15 cellular contexts compared by ENCODE assay signal in the genomic region with DNA sequence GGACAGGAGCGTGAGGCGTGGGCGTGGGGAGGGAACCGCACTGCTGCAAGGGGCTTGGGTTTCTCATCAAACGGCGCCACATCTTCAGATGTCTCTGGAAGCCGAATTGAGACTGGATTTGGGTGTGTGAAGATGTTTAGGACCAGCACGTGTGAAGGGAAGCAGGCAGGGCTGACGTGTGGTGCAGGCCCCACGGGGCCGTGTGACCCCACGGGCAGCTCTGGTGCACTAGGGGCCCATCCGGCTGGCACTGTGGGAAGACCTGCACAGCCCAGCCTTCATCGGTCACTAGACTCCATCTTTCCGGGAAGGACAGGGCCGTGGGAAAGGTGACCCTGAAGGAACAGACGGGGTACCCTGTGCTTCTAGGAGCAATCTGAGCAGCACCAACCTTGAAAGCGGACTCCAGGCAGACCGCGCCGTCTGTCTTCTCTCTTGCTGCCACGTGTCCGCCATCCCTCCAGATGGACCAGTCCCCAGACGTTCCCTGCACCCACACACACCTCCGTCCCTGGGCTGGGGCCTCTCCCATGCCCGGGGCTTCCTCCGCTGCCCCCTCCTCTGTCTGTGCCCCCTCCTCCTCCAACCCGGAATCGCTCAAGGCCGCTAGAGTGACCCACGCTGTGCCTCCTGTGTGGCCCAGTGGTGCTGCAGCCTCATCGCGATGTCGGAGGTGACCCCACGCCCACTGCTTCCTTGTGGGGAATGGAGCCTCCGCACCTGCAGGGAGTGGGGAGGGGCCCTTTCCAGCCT. TPM values are rescaled to one million over a fixed set of nuclear protein-coding genes. Genes with fewer than 3 reads are reported as not detected.
DNase-seq lines count a peak whose midpoint lies in the region; ATAC-seq and FAIRE-seq lines count a peak whose summit lies in the region.
"Had no signal": no experiment of that assay in that cellular context is flagged by ENCODE, and none has a peak within 500 bp of the region (broad histone marks: within the 10 kb centered on the region; RNA-seq: fewer than 3 reads in every experiment).

No MANE protein-coding gene starts in this region.

- no peak for FAIRE-seq in HTR-8/SVneo (lab: Jason Lieb, UNC)
- FAIRE-seq: RCC 7860 had no signal

- H3K4me3 Mint-ChIP-seq in activated CD4-positive, alpha-beta T cell treated with anti-CD3 and anti-CD28 coated beads, Interleukin-2, amount 10 ng/mL, durations not matched to agents 24 days and 14 days = peak overlapping the region; percentile 1
- no peak overlapping the region for H3K4me3 Mint-ChIP-seq in activated CD4-positive, alpha-beta T cell treated with anti-CD3 and anti-CD28 coated beads, Interleukin-2, amount 10 ng/mL, durations not matched to agents 7 days and 5 days
- H3K4me3 Mint-ChIP-seq in CD4-positive, CD25-positive, alpha-beta regulatory T cell = peak overlapping the region in 1 of 4 donors; percentile 66
- H3K4me3 Mint-ChIP-seq in T-cell = peak overlapping the region; percentile 56 to 59 (median 57)

- peak in 1 of 2 donors; percentile 26 for ATAC-seq in CD4-positive, CD25-positive, alpha-beta regulatory T cell (ENCODE audit: low read depth in 2 of 2)
- ATAC-seq in T-cell (replicated peaks in 1 of 4) = peak in 2 of 4 experiments; percentile 5 to 20
- no peak for ATAC-seq in GM21360 (IDR thresholded peaks at IDR 0.05; ENCODE audit: unreplicated experiment)

- H3K36me3 Mint-ChIP-seq in activated CD4-positive, alpha-beta T cell treated with anti-CD3 and anti-CD28 coated beads, Interleukin-2, amount 10 ng/mL, durations not matched to agents 24 days and 14 days (ENCODE audit: low read depth) = no peaks in the 10 kb centered on the region
- no peaks in the 10 kb centered on the region for H3K36me3 Mint-ChIP-seq in activated CD4-positive, alpha-beta T cell treated with anti-CD3 and anti-CD28 coated beads, Interleukin-2, amount 10 ng/mL, durations not matched to agents 7 days and 5 days (ENCODE audit: low read depth)
- peaks cover 4% of the 10 kb centered on the region for H3K36me3 Mint-ChIP-seq in CD4-positive, CD25-positive, alpha-beta regulatory T cell
- peaks cover 3% of the 10 kb centered on the region for H3K36me3 Mint-ChIP-seq in T-cell

- H3K27ac ChIP-seq in CD4-positive, CD25-positive, alpha-beta regulatory T cell (ENCODE audit: insufficient read depth, low read length, poor library complexity, severe bottlenecking) = peak overlapping the region; percentile 14
- no peak overlapping the region for H3K27ac ChIP-seq in effector memory CD4-positive, alpha-beta T cell (ENCODE audit: insufficient read depth, low read length, poor library complexity, severe bottlenecking)

- H3K27me3 ChIP-seq in CD4-positive, CD25-positive, alpha-beta regulatory T cell (ENCODE audit: control insufficient read depth, insufficient read depth, low read length) = no peaks in the 10 kb centered on the region
- peaks cover 16% of the 10 kb centered on the region for H3K27me3 ChIP-seq in iPS-15b (ENCODE audit: control insufficient read depth, insufficient read depth, low read length)
- H3K27me3 ChIP-seq in effector memory CD4-positive, alpha-beta T cell (replicated peaks; ENCODE audit: control insufficient read depth, insufficient read depth, low read length, poor library complexity, severe bottlenecking) = no peaks in the 10 kb centered on the region

- POLR2A ChIA-PET in activated CD4-positive, alpha-beta T cell treated with anti-CD3 and anti-CD28 coated beads, Interleukin-2, amount 10 ng/mL, durations not matched to agents 7 days and 5 days (lab: Charles Lee) = no interaction called here
- POLR2A ChIA-PET in T-cell (lab: Charles Lee) = no interaction called here

- intact Hi-C loops in activated CD4-positive, alpha-beta T cell treated with anti-CD3 and anti-CD28 coated beads, Interleukin-2, amount 10 ng/mL, durations not matched to agents 24 days and 14 days (cut with micrococcal nuclease) = no loop called here

- CTCF ChIA-PET in activated CD4-positive, alpha-beta T cell treated with anti-CD3 and anti-CD28 coated beads, Interleukin-2, amount 10 ng/mL, durations not matched to agents 7 days and 5 days (lab: Charles Lee) = no interaction called here
- CTCF ChIA-PET in T-cell (lab: Charles Lee) = no interaction called here

- H3K27ac Mint-ChIP-seq in activated CD4-positive, alpha-beta T cell treated with anti-CD3 and anti-CD28 coated beads, Interleukin-2, amount 10 ng/mL, durations not matched to agents 24 days and 14 days = peak overlapping the region; percentile 1
- H3K27ac Mint-ChIP-seq in activated CD4-positive, alpha-beta T cell treated with anti-CD3 and anti-CD28 coated beads, Interleukin-2, amount 10 ng/mL, durations not matched to agents 7 days and 5 days = no peak overlapping the region
- peak overlapping the region in 2 of 3 donors; percentile 52 to 85 for H3K27ac Mint-ChIP-seq in CD4-positive, CD25-positive, alpha-beta regulatory T cell
- H3K27ac Mint-ChIP-seq in T-cell = peak overlapping the region; percentile 25 to 89

- H3K27me3 Mint-ChIP-seq in activated CD4-positive, alpha-beta T cell treated with anti-CD3 and anti-CD28 coated beads, Interleukin-2, amount 10 ng/mL, durations not matched to agents 24 days and 14 days = peaks cover 16% of the 10 kb centered on the region
- H3K27me3 Mint-ChIP-seq in activated CD4-positive, alpha-beta T cell treated with anti-CD3 and anti-CD28 coated beads, Interleukin-2, amount 10 ng/mL, durations not matched to agents 7 days and 5 days = peaks cover 15% of the 10 kb centered on the region
- H3K27me3 Mint-ChIP-seq in CD4-positive, CD25-positive, alpha-beta regulatory T cell = peaks cover 14% of the 10 kb centered on the region
- peaks cover 5 to 26% of the 10 kb centered on the region in 2 donors for H3K27me3 Mint-ChIP-seq in T-cell

- peaks cover 3% of the 10 kb centered on the region for H3K4me1 Mint-ChIP-seq in activated CD4-positive, alpha-beta T cell treated with anti-CD3 and anti-CD28 coated beads, Interleukin-2, amount 10 ng/mL, durations not matched to agents 24 days and 14 days
- peaks cover 6% of the 10 kb centered on the region for H3K4me1 Mint-ChIP-seq in activated CD4-positive, alpha-beta T cell treated with anti-CD3 and anti-CD28 coated beads, Interleukin-2, amount 10 ng/mL, durations not matched to agents 7 days and 5 days
- H3K4me1 Mint-ChIP-seq in CD4-positive, CD25-positive, alpha-beta regulatory T cell = peaks cover 0 to 15% (median 6%) of the 10 kb centered on the region in 4 donors
- peaks cover 17 to 25% (median 18%) of the 10 kb centered on the region in 3 donors for H3K4me1 Mint-ChIP-seq in T-cell

- no peak for DNase-seq in activated CD4-positive, alpha-beta T cell treated with anti-CD3 and anti-CD28 coated beads, Interleukin-2, amount 10 ng/mL, durations not matched to agents 24 days and 14 days
- no peak for DNase-seq in activated CD4-positive, alpha-beta T cell treated with anti-CD3 and anti-CD28 coated beads, Interleukin-2, amount 10 ng/mL, durations not matched to agents 7 days and 5 days
- no peak for DNase-seq in CD4-positive, CD25-positive, alpha-beta regulatory T cell
- DNase-seq in T-cell (no peak), HTR-8/SVneo (ENCODE audit: insufficient read length, low spot score) (no peak)
- no peak for DNase-seq in effector memory CD4-positive, alpha-beta T cell
- DNase-seq: amygdala, Caco-2, cerebellar nuclear complex, NCI-H1436 treated with DMSO at 0.1 percent for 48 hours, substantia nigra had no signal

- no peak overlapping the region for H3K4me3 ChIP-seq in CD4-positive, CD25-positive, alpha-beta regulatory T cell (ENCODE audit: low read depth, low read length)
- peak overlapping the region; percentile 49 for H3K4me3 ChIP-seq in iPS-15b (ENCODE audit: low read depth, low read length)
- no peak overlapping the region for H3K4me3 ChIP-seq in effector memory CD4-positive, alpha-beta T cell (ENCODE audit: insufficient read depth, low read depth, low read length, poor library complexity, severe bottlenecking)

- no peaks in the 10 kb centered on the region for H3K4me1 ChIP-seq in CD4-positive, CD25-positive, alpha-beta regulatory T cell (ENCODE audit: control insufficient read depth, insufficient read depth, low read length, poor library complexity, severe bottlenecking)
- H3K4me1 ChIP-seq in iPS-15b (ENCODE audit: control insufficient read depth, insufficient read depth, low read length) = peaks cover 4% of the 10 kb centered on the region
- H3K4me1 ChIP-seq in effector memory CD4-positive, alpha-beta T cell (ENCODE audit: control insufficient read depth, insufficient read depth, low read length, poor library complexity, severe bottlenecking) = peaks cover 2% of the 10 kb centered on the region
- H3K4me1 ChIP-seq: Caco-2 had no signal

- peaks cover 15% of the 10 kb centered on the region for H3K9me3 Mint-ChIP-seq in activated CD4-positive, alpha-beta T cell treated with anti-CD3 and anti-CD28 coated beads, Interleukin-2, amount 10 ng/mL, durations not matched to agents 24 days and 14 days
- H3K9me3 Mint-ChIP-seq in activated CD4-positive, alpha-beta T cell treated with anti-CD3 and anti-CD28 coated beads, Interleukin-2, amount 10 ng/mL, durations not matched to agents 7 days and 5 days = peaks cover 15% of the 10 kb centered on the region
- H3K9me3 Mint-ChIP-seq in CD4-positive, CD25-positive, alpha-beta regulatory T cell = peaks cover 0 to 20% (median 1%) of the 10 kb centered on the region in 7 donors
- H3K9me3 Mint-ChIP-seq in T-cell = peaks cover 0 to 8% (median 3%) of the 10 kb centered on the region in 3 donors

- H3K9me3 ChIP-seq in CD4-positive, CD25-positive, alpha-beta regulatory T cell (ENCODE audit: control insufficient read depth in 2 of 2, low read length in 2 of 2) = peaks cover 4 to 10% of the 10 kb centered on the region in 2 experiments
- H3K9me3 ChIP-seq in iPS-15b (ENCODE audit: control insufficient read depth, insufficient read depth, low read length) = peaks cover 5% of the 10 kb centered on the region
- peaks cover 5% of the 10 kb centered on the region for H3K9me3 ChIP-seq in effector memory CD4-positive, alpha-beta T cell (ENCODE audit: control insufficient read depth, low read length)

- no peaks in the 10 kb centered on the region for H3K36me3 ChIP-seq in CD4-positive, CD25-positive, alpha-beta regulatory T cell (ENCODE audit: control insufficient read depth, insufficient read depth, low read length)
- no peaks in the 10 kb centered on the region for H3K36me3 ChIP-seq in iPS-15b (ENCODE audit: control insufficient read depth, insufficient read depth, low read length)
- H3K36me3 ChIP-seq in effector memory CD4-positive, alpha-beta T cell (ENCODE audit: control insufficient read depth, insufficient read depth, low read length) = no peaks in the 10 kb centered on the region

- H3K9ac ChIP-seq in iPS-15b (ENCODE audit: low read depth, low read length) = no peak overlapping the region

RNA-seq across cellular contexts. Expression of a gene that starts 23.4 kb away (rescaled TPM):
- not detected in 2 replicates for total RNA-seq in activated CD4-positive, alpha-beta T cell treated with anti-CD3 and anti-CD28 coated beads, Interleukin-2, amount 10 ng/mL, durations not matched to agents 24 days and 14 days
- not detected for total RNA-seq in activated CD4-positive, alpha-beta T cell treated with anti-CD3 and anti-CD28 coated beads, Interleukin-2, amount 10 ng/mL, durations not matched to agents 7 days and 5 days
- 1.3 TPM for total RNA-seq in CD4-positive, CD25-positive, alpha-beta regulatory T cell
- polyA plus RNA-seq in CD4-positive, CD25-positive, alpha-beta regulatory T cell = under 1 TPM in 1 of 4 donors, not detected in 3; 0.25 TPM
- 1 to 10 TPM; 2.0 to 4.0 (median 2.1) TPM for total RNA-seq in T-cell
- total RNA-seq: HT1080 had no signal
